ENCODE assay signal across 8 cellular contexts in the genomic region with DNA sequence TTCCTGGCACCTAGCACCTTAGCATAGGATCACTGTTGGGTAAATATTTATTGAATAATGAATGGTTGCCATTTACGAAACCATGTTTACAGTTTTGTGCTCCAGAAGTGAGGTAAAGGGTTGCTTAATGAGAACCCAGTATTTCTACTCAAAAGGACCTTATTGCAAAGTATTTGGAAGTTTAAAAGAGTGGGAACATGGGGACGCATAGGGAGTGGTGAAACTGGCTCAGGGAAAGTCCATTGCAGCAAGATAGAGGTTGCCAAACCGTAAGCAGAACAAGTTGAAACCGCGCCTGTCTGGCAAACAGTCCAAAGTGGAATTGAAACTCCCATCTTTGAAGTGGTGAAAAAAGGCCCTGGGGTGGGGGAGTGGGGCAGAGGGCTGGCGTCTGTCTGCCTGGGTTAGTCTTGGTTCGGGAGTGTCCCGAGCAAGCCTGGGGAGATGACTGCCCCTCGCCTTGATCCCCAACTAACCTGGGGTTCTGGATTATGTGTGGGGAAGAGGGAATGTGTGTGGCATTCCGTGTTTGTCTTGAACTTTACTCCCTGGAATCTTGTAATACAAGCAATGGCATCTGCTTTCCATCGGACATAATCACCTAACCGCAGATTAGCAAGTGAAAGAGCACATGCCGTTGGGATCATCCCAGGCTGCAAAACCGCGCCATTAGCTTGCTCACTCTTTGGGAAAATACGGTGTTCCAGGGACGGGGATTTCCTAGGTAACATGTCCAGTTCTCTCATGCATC. TPM values are rescaled to one million over a fixed set of nuclear protein-coding genes. Genes with fewer than 3 reads are reported as not detected.
DNase-seq lines count a peak whose midpoint lies in the region; ATAC-seq and TF ChIP-seq lines count a peak whose summit lies in the region.

No MANE protein-coding gene starts in this region.

- peaks cover 0 to 5% of the 10 kb centered on the region in 2 donors for H3K36me3 ChIP-seq in ascending aorta
- no peaks in the 10 kb centered on the region for H3K36me3 ChIP-seq in thymus (ENCODE audit: control insufficient read depth, insufficient read depth)

- peak; percentile 53 for ATAC-seq in HG03095 (IDR thresholded peaks at IDR 0.05; ENCODE audit: unreplicated experiment)
- no peak for ATAC-seq in GM19328 (IDR thresholded peaks at IDR 0.05; ENCODE audit: unreplicated experiment)
- no peak for ATAC-seq in HG03139 (IDR thresholded peaks at IDR 0.05; ENCODE audit: unreplicated experiment)

- H3K9me3 ChIP-seq in ascending aorta (no peaks in the 10 kb centered on the region), thymus (ENCODE audit: control insufficient read depth) (no peaks in the 10 kb centered on the region)

- TF ChIP-seq CTCF in ascending aorta (IDR thresholded peaks at IDR 0.05), result no peak

- peaks cover 29 to 47% of the 10 kb centered on the region in 2 donors for H3K4me1 ChIP-seq in ascending aorta
- H3K4me1 ChIP-seq in thymus (ENCODE audit: control insufficient read depth, insufficient read depth, low read length), result no peaks in the 10 kb centered on the region

- 91% methylated on average over 17 of the region's 17 CpGs for WGBS in thymus

- H3K27me3 ChIP-seq in ascending aorta, result no peaks in the 10 kb centered on the region
- no peaks in the 10 kb centered on the region for H3K27me3 ChIP-seq in thymus (ENCODE audit: control insufficient read depth, insufficient read depth)

- H3K4me3 ChIP-seq in ascending aorta, result peak overlapping the region in 1 of 2 donors; percentile 43
- H3K4me3 ChIP-seq in thymus (ENCODE audit: low read length), result no peak overlapping the region

- intact Hi-C loops in ascending aorta (cut with DNase I), result no loop called here

- H3K27ac ChIP-seq in ascending aorta, result peak overlapping the region; percentile 84 to 86
- H3K27ac ChIP-seq in thymus (ENCODE audit: low read depth), result peak overlapping the region; percentile 38

- peak; percentile 90 for DNase-seq in CD1c-positive myeloid dendritic cell (ENCODE audit: extremely low spot score)
- peak in 1 of 2 donors; percentile 84 for DNase-seq in ascending aorta (ENCODE audit: low spot score in 2 of 2)
- peak; percentile 27 for DNase-seq in left kidney (ENCODE audit: low read depth, low spot score)
- DNase-seq in activated gamma-delta T cell treated with Interleukin-2 at 50 U/mL for 16 hours, result no peak

RNA-seq across cellular contexts. Expression of a gene that starts 7.2 kb away (rescaled TPM):
- 66.4 TPM for total RNA-seq in ascending aorta
- 43.9 TPM for polyA plus RNA-seq in thymus
